In genomic region chr16:47612711-47613110, GRCh38 we compare ENCODE assay signal across 29 cellular contexts.
A peak's percentile ranks its signal among the peaks of the same experiment; 100 is the strongest.
DNase-seq lines count a peak whose midpoint lies in the region; ATAC-seq and TF ChIP-seq lines count a peak whose summit lies in the region.
"Had no signal": no experiment of that assay in that cellular context is flagged by ENCODE, and none has a peak within 500 bp of the region (broad histone marks: within the 10 kb centered on the region; RNA-seq: fewer than 3 reads in every experiment).

No MANE protein-coding gene starts in this region.

- no peaks in the 10 kb centered on the region for H3K4me1 Mint-ChIP-seq in MCF 10A (ENCODE audit: insufficient read depth, unreplicated experiment)
- H3K4me1 Mint-ChIP-seq: B cell had no signal

- no peak for TF ChIP-seq POLR2A in breast epithelium (IDR thresholded peaks at IDR 0.05)

- DNase-seq in MCF 10A (ENCODE audit: unreplicated experiment) (peak; percentile 65), breast epithelium (ENCODE audit: low spot score in 2 of 2) (no peak), amniotic epithelial cell (ENCODE audit: low read depth) (peak; percentile 19), fibroblast of villous mesenchyme (ENCODE audit: low read depth) (peak; percentile 14), skeletal muscle cell (ENCODE audit: low read depth) (peak; percentile 33), ureter (ENCODE audit: low spot score) (no peak), cerebellum (ENCODE audit: low spot score) (no peak)
- DNase-seq: activated CD4-positive, alpha-beta T cell treated with anti-CD3 and anti-CD28 coated beads, Interleukin-2, amount 50 U/mL, for 48 hours; activated CD4-positive, CD25-positive, alpha-beta regulatory T cell; central memory CD4-positive, alpha-beta T cell; dermis blood vessel endothelial cell; heart left ventricle; Karpas-422; NCI-H1092; NCI-H187; right cardiac atrium; stimulated activated CD4-positive, alpha-beta T cell treated with anti-CD3 and anti-CD28 coated beads, Interleukin-12 subunit alpha, Interleukin-12 subunit beta, amount 100 ng/mL, for 4 hours; stimulated activated CD4-positive, alpha-beta T cell treated with anti-CD3 and anti-CD28 coated beads, Interleukin-4, amount 100 ng/mL, for 24 hours; substantia nigra; T-helper 1 cell; upper lobe of left lung had no signal

- CTCF ChIA-PET in MCF 10A (lab: Yijun Ruan, JAX): no interaction called here

- H3K27ac ChIP-seq in breast epithelium: no peak overlapping the region
- H3K27ac ChIP-seq: ascending aorta, heart left ventricle, parathyroid adenoma, upper lobe of left lung had no signal

- POLR2A ChIA-PET in MCF 10A (lab: Yijun Ruan, JAX): interaction anchor here (0.7 kb wide), 1 partner anchor 281 kb away, joined by 3 read pairs; no protein-coding TSS in a partner anchor

- no peak for TF ChIP-seq CTCF in MCF 10A (IDR thresholded peaks at IDR 0.05; ENCODE audit: unreplicated experiment)
- no peak for TF ChIP-seq CTCF in breast epithelium (IDR thresholded peaks at IDR 0.05)
- no peak for TF ChIP-seq CTCF in fibroblast of villous mesenchyme (IDR thresholded peaks at IDR 0.05; ENCODE audit: insufficient read depth, low read depth, low read length)

- no peaks in the 10 kb centered on the region for H3K4me1 ChIP-seq in breast epithelium
- H3K4me1 ChIP-seq: ascending aorta, parathyroid adenoma, upper lobe of left lung had no signal

- BruUV-seq in MCF 10A (replicated peaks; lab: Mats Ljungman, UMichigan): no TSS peak

- H3K9me3 Mint-ChIP-seq in MCF 10A (ENCODE audit: unreplicated experiment): peaks cover 11% of the 10 kb centered on the region
- H3K9me3 Mint-ChIP-seq: activated naive CD4-positive, alpha-beta T cell treated with anti-CD3 and anti-CD28 coated beads, Interleukin-2, amount 50 U/mL, for 24 hours; stimulated activated memory B cell treated with anti-CD40 and anti-IgM and Interleukin-4, amounts not matched to agents 10 μg/mL and 1 μg/mL and 100 μg/mL, for 72 hours had no signal

- peaks cover 11% of the 10 kb centered on the region for H3K36me3 Mint-ChIP-seq in MCF 10A (ENCODE audit: insufficient read depth, unreplicated experiment)

- H3K27ac Mint-ChIP-seq in MCF 10A (ENCODE audit: low read depth, unreplicated experiment): peak overlapping the region; percentile 8
- H3K27ac Mint-ChIP-seq: activated naive CD4-positive, alpha-beta T cell treated with anti-CD3 and anti-CD28 coated beads, Interleukin-2, amount 50 U/mL, for 24 hours; B cell; stimulated activated memory B cell treated with anti-CD40 and anti-IgM and Interleukin-4, amounts not matched to agents 10 μg/mL and 1 μg/mL and 100 μg/mL, for 72 hours had no signal

- H3K4me3 ChIP-seq in breast epithelium (no peak overlapping the region), fibroblast of villous mesenchyme (ENCODE audit: low read depth, low read length) (no peak overlapping the region), skeletal muscle cell (ENCODE audit: low read depth, low read length) (no peak overlapping the region)
- H3K4me3 ChIP-seq: ascending aorta, heart left ventricle, lung, upper lobe of left lung had no signal

- no peaks in the 10 kb centered on the region for H3K9me3 ChIP-seq in breast epithelium
- H3K9me3 ChIP-seq: upper lobe of left lung had no signal

- H3K27me3 Mint-ChIP-seq in MCF 10A (ENCODE audit: insufficient read depth, unreplicated experiment): no peaks in the 10 kb centered on the region
- H3K27me3 Mint-ChIP-seq: activated naive CD4-positive, alpha-beta T cell treated with anti-CD3 and anti-CD28 coated beads, Interleukin-2, amount 50 U/mL, for 24 hours; B cell; stimulated activated memory B cell treated with anti-CD40 and anti-IgM and Interleukin-4, amounts not matched to agents 10 μg/mL and 1 μg/mL and 100 μg/mL, for 72 hours had no signal

- H3K36me3 ChIP-seq in breast epithelium: no peaks in the 10 kb centered on the region

- intact Hi-C loops in MCF 10A (cut with micrococcal nuclease) (no loop called here), breast epithelium (cut with DNase I; ENCODE audit: low total_unique reads) (no loop called here)

- no peaks in the 10 kb centered on the region for H3K27me3 ChIP-seq in breast epithelium
- H3K27me3 ChIP-seq: ascending aorta, heart left ventricle, upper lobe of left lung had no signal

- no peak for ATAC-seq in GM21619 (IDR thresholded peaks at IDR 0.05; ENCODE audit: unreplicated experiment)
- ATAC-seq: stimulated activated memory B cell treated with anti-CD40 and anti-IgM and Interleukin-4, amounts not matched to agents 10 μg/mL and 1 μg/mL and 100 μg/mL, for 72 hours had no signal

- H3K4me3 Mint-ChIP-seq in MCF 10A (ENCODE audit: unreplicated experiment): no peak overlapping the region
- H3K4me3 Mint-ChIP-seq: activated naive CD4-positive, alpha-beta T cell treated with anti-CD3 and anti-CD28 coated beads, Interleukin-2, amount 50 U/mL, for 24 hours; B cell; neural crest cell; stimulated activated memory B cell treated with anti-CD40 and anti-IgM and Interleukin-4, amounts not matched to agents 10 μg/mL and 1 μg/mL and 100 μg/mL, for 72 hours had no signal

Comparison
In these comparisons a context has a peak if more than half of its experiments do, and no peak if none do; other contexts are left out.
1. DNase-seq: peak in MCF 10A (single experiment), amniotic epithelial cell (single experiment), fibroblast of villous mesenchyme (single experiment) and skeletal muscle cell (single experiment); none in breast epithelium (0 of 2), ureter (single experiment) and cerebellum (single experiment).